ENCODE assay signal across 1 cellular context in genomic region chr1:115838805-115839705, GRCh38.
TF ChIP-seq lines count a peak whose summit lies in the region.

No MANE protein-coding gene starts in this region.

TF ChIP-seq in WTC11, 78 proteins besides CTCF, POLR2A, EP300 and RAD21 (continued from another document):
- TF ChIP-seq, protein P1, sequence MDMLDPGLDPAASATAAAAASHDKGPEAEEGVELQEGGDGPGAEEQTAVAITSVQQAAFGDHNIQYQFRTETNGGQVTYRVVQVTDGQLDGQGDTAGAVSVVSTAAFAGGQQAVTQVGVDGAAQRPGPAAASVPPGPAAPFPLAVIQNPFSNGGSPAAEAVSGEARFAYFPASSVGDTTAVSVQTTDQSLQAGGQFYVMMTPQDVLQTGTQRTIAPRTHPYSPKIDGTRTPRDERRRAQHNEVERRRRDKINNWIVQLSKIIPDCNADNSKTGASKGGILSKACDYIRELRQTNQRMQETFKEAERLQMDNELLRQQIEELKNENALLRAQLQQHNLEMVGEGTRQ (CRISPR knock-in tag; IDR thresholded peaks at IDR 0.05), result no peak
- TF ChIP-seq, protein P2, sequence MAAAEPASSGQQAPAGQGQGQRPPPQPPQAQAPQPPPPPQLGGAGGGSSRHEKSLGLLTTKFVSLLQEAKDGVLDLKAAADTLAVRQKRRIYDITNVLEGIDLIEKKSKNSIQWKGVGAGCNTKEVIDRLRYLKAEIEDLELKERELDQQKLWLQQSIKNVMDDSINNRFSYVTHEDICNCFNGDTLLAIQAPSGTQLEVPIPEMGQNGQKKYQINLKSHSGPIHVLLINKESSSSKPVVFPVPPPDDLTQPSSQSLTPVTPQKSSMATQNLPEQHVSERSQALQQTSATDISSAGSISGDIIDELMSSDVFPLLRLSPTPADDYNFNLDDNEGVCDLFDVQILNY (CRISPR knock-in tag; IDR thresholded peaks at IDR 0.05), result 0 out of 2 replicates have a peak, but pooled peaks have one; percentile 9
- TF ChIP-seq ZMAT4 (CRISPR knock-in tag; IDR thresholded peaks at IDR 0.05) (no peak), ZNF263 (CRISPR knock-in tag; IDR thresholded peaks at IDR 0.05; ENCODE audit: low read depth) (no peak), TP53 (CRISPR knock-in tag; IDR thresholded peaks at IDR 0.05) (peak; percentile 88), MXD4 (CRISPR knock-in tag; IDR thresholded peaks at IDR 0.05; ENCODE audit: borderline replicate concordance) (no peak), SMAD4 (CRISPR knock-in tag; IDR thresholded peaks at IDR 0.05) (no peak; the same call in 1 of the 2 replicates), PRRX2 (CRISPR knock-in tag; IDR thresholded peaks at IDR 0.05) (no peak), GRHL2 (CRISPR knock-in tag; IDR thresholded peaks at IDR 0.05; ENCODE audit: insufficient replicate concordance, severe bottlenecking) (no peak), PREB (CRISPR knock-in tag; IDR thresholded peaks at IDR 0.05; ENCODE audit: borderline replicate concordance) (no peak), FOXP1 (CRISPR knock-in tag; IDR thresholded peaks at IDR 0.05; ENCODE audit: borderline replicate concordance) (peak; percentile 49; the same call in 1 of the 2 replicates), ZNF671 (CRISPR knock-in tag; IDR thresholded peaks at IDR 0.05) (no peak), ZBTB21 (CRISPR knock-in tag; IDR thresholded peaks at IDR 0.05; ENCODE audit: borderline replicate concordance) (no peak), ZNF423 (CRISPR knock-in tag; IDR thresholded peaks at IDR 0.05) (no peak), IRF1 (CRISPR knock-in tag; IDR thresholded peaks at IDR 0.05) (0 out of 2 replicates have a peak, but pooled peaks have one; percentile 50), ATF1 (CRISPR knock-in tag; IDR thresholded peaks at IDR 0.05) (no peak), RELA (CRISPR knock-in tag; IDR thresholded peaks at IDR 0.05; ENCODE audit: borderline replicate concordance) (no peak), TCF7 (CRISPR knock-in tag; IDR thresholded peaks at IDR 0.05; ENCODE audit: low read depth) (no peak), OVOL2 (CRISPR knock-in tag; IDR thresholded peaks at IDR 0.05; ENCODE audit: borderline replicate concordance) (no peak), TEAD1 (CRISPR knock-in tag; IDR thresholded peaks at IDR 0.05) (0 out of 2 replicates have a peak, but pooled peaks have one; percentile 18), PRDM15 (CRISPR knock-in tag; IDR thresholded peaks at IDR 0.05) (no peak), EMX1 (CRISPR knock-in tag; IDR thresholded peaks at IDR 0.05) (no peak), GABPB1 (CRISPR knock-in tag; IDR thresholded peaks at IDR 0.05) (no peak), NFE2L1 (CRISPR knock-in tag; IDR thresholded peaks at IDR 0.05) (no peak), TEAD4 (CRISPR knock-in tag; IDR thresholded peaks at IDR 0.05) (no peak)
- TF ChIP-seq, protein P3, sequence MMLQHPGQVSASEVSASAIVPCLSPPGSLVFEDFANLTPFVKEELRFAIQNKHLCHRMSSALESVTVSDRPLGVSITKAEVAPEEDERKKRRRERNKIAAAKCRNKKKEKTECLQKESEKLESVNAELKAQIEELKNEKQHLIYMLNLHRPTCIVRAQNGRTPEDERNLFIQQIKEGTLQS (CRISPR knock-in tag; conservative IDR thresholded peaks at IDR 0.05), result no peak
- TF ChIP-seq, protein P4, sequence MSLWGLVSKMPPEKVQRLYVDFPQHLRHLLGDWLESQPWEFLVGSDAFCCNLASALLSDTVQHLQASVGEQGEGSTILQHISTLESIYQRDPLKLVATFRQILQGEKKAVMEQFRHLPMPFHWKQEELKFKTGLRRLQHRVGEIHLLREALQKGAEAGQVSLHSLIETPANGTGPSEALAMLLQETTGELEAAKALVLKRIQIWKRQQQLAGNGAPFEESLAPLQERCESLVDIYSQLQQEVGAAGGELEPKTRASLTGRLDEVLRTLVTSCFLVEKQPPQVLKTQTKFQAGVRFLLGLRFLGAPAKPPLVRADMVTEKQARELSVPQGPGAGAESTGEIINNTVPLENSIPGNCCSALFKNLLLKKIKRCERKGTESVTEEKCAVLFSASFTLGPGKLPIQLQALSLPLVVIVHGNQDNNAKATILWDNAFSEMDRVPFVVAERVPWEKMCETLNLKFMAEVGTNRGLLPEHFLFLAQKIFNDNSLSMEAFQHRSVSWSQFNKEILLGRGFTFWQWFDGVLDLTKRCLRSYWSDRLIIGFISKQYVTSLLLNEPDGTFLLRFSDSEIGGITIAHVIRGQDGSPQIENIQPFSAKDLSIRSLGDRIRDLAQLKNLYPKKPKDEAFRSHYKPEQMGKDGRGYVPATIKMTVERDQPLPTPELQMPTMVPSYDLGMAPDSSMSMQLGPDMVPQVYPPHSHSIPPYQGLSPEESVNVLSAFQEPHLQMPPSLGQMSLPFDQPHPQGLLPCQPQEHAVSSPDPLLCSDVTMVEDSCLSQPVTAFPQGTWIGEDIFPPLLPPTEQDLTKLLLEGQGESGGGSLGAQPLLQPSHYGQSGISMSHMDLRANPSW (CRISPR knock-in tag; conservative IDR thresholded peaks at IDR 0.05; ENCODE audit: low read depth), result no peak
- TF ChIP-seq, protein P5, sequence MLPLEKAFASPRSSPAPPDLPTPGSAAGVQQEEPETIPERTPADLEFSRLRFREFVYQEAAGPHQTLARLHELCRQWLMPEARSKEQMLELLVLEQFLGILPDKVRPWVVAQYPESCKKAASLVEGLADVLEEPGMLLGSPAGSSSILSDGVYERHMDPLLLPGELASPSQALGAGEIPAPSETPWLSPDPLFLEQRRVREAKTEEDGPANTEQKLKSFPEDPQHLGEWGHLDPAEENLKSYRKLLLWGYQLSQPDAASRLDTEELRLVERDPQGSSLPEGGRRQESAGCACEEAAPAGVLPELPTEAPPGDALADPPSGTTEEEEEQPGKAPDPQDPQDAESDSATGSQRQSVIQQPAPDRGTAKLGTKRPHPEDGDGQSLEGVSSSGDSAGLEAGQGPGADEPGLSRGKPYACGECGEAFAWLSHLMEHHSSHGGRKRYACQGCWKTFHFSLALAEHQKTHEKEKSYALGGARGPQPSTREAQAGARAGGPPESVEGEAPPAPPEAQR (CRISPR knock-in tag; IDR thresholded peaks at IDR 0.05), result no peak
- TF ChIP-seq, protein P6, sequence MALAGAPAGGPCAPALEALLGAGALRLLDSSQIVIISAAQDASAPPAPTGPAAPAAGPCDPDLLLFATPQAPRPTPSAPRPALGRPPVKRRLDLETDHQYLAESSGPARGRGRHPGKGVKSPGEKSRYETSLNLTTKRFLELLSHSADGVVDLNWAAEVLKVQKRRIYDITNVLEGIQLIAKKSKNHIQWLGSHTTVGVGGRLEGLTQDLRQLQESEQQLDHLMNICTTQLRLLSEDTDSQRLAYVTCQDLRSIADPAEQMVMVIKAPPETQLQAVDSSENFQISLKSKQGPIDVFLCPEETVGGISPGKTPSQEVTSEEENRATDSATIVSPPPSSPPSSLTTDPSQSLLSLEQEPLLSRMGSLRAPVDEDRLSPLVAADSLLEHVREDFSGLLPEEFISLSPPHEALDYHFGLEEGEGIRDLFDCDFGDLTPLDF (CRISPR knock-in tag; IDR thresholded peaks at IDR 0.05), result no peak
- TF ChIP-seq, protein P7, sequence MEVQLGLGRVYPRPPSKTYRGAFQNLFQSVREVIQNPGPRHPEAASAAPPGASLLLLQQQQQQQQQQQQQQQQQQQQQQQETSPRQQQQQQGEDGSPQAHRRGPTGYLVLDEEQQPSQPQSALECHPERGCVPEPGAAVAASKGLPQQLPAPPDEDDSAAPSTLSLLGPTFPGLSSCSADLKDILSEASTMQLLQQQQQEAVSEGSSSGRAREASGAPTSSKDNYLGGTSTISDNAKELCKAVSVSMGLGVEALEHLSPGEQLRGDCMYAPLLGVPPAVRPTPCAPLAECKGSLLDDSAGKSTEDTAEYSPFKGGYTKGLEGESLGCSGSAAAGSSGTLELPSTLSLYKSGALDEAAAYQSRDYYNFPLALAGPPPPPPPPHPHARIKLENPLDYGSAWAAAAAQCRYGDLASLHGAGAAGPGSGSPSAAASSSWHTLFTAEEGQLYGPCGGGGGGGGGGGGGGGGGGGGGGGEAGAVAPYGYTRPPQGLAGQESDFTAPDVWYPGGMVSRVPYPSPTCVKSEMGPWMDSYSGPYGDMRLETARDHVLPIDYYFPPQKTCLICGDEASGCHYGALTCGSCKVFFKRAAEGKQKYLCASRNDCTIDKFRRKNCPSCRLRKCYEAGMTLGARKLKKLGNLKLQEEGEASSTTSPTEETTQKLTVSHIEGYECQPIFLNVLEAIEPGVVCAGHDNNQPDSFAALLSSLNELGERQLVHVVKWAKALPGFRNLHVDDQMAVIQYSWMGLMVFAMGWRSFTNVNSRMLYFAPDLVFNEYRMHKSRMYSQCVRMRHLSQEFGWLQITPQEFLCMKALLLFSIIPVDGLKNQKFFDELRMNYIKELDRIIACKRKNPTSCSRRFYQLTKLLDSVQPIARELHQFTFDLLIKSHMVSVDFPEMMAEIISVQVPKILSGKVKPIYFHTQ (CRISPR knock-in tag; IDR thresholded peaks at IDR 0.05), result no peak
- TF ChIP-seq, protein P8, sequence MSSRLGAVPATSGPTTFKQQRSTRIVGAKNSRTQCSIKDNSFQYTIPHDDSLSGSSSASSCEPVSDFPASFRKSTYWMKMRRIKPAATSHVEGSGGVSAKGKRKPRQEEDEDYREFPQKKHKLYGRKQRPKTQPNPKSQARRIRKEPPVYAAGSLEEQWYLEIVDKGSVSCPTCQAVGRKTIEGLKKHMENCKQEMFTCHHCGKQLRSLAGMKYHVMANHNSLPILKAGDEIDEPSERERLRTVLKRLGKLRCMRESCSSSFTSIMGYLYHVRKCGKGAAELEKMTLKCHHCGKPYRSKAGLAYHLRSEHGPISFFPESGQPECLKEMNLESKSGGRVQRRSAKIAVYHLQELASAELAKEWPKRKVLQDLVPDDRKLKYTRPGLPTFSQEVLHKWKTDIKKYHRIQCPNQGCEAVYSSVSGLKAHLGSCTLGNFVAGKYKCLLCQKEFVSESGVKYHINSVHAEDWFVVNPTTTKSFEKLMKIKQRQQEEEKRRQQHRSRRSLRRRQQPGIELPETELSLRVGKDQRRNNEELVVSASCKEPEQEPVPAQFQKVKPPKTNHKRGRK (CRISPR knock-in tag; IDR thresholded peaks at IDR 0.05; ENCODE audit: borderline replicate concordance), result no peak
TF ChIP-seq in WTC11: peak in this region for 13.
